Comparison of ENCODE assay signal across 23 cellular contexts in genomic region chr5:178111925-178112324, GRCh38. TPM values are rescaled to one million over a fixed set of nuclear protein-coding genes. Genes with fewer than 3 reads are reported as not detected.
DNase-seq lines count a peak whose midpoint lies in the region; ATAC-seq, FAIRE-seq and TF ChIP-seq lines count a peak whose summit lies in the region.
"Had no signal": no experiment of that assay in that cellular context is flagged by ENCODE, and none has a peak within 500 bp of the region (broad histone marks: within the 10 kb centered on the region; RNA-seq: fewer than 3 reads in every experiment).

No MANE protein-coding gene starts in this region.

- no peak overlapping the region for H3K14ac ChIP-seq in H1 (ENCODE audit: insufficient read length)

- CTCF ChIA-PET in H1 (lab: Charles Lee; ENCODE audit: partially characterized antibody) = interaction anchor here (1.3 kb wide), 1 partner anchor 11 kb away, joined by 4 read pairs; no protein-coding TSS in a partner anchor

- H2BK20ac ChIP-seq in H1 (ENCODE audit: low read length) = 0 out of 2 replicates have a peak overlapping the region, but pooled peaks have one; percentile 16

- peaks cover 20% of the 10 kb centered on the region for H3K23me2 ChIP-seq in H1 (ENCODE audit: low read depth, low read length)

- peaks cover 9% of the 10 kb centered on the region for H3K79me1 ChIP-seq in H1 (ENCODE audit: low read depth, low read length)

- POLR2A ChIA-PET in H1 (lab: Charles Lee; ENCODE audit: partially characterized antibody) = interaction anchor here (1.9 to 27.9 kb wide), 2 partner anchors 22 to 34 kb away, joined by 6 to 1250 read pairs; partner anchors contain the start of genes NHP2 and RMND5B

- no peak overlapping the region for H3K18ac ChIP-seq in H1 (ENCODE audit: extremely low read depth, low read length)

- peaks cover 8 to 38% of the 10 kb centered on the region in 2 experiments; a peak in 3 of 4 replicates for H3K79me2 ChIP-seq in H1 (ENCODE audit: control insufficient read depth in 1 of 2, insufficient read depth in 2 of 2, low read length in 2 of 2)

- TF ChIP-seq EP300 in H1 (IDR thresholded peaks at IDR 0.05; ENCODE audit: borderline replicate concordance in 1 of 2, low read depth in 2 of 2, low read length in 2 of 2) = no peak

- H2BK15ac ChIP-seq in H1 (ENCODE audit: low read length) = no peak overlapping the region

- no peak overlapping the region for H3K23ac ChIP-seq in H1 (ENCODE audit: insufficient read length)

- no peak for ATAC-seq in gastrocnemius medialis
- ATAC-seq: heart left ventricle; naive thymus-derived CD4-positive, alpha-beta T cell had no signal

- 91% methylated on average over 2 of the region's 3 CpGs; no CpG with 5 or more reads in 1 of the 2 experiments for WGBS in H1 (ENCODE audit: extremely low coverage in 1 of 2, insufficient coverage in 1 of 2, insufficient read length in 1 of 2, insufficient replicate concordance in 2 of 2, low coverage in 1 of 2, low lambda C conversion rate in 2 of 2, missing lambda C conversion rate in 1 of 2), 2 experiments

- no peak overlapping the region for H2BK120ac ChIP-seq in H1 (replicated peaks; ENCODE audit: low read depth, low read length)

- peaks cover under 1 to 32% (median 20%) of the 10 kb centered on the region in 4 experiments for H3K4me1 ChIP-seq in H1 (replicated peaks in 1 of 4; ENCODE audit: control insufficient read depth in 3 of 4, insufficient read depth in 4 of 4, low read length in 3 of 4)
- peaks cover 0 to 7% of the 10 kb centered on the region in 2 donors for H3K4me1 ChIP-seq in gastrocnemius medialis
- H3K4me1 ChIP-seq: BE2C had no signal

- H3K27ac ChIP-seq in H1 (ENCODE audit: low read depth, low read length) = no peak overlapping the region
- H3K27ac ChIP-seq in gastrocnemius medialis = no peak overlapping the region
- H3K27ac ChIP-seq: heart left ventricle, vagina had no signal

- no peak overlapping the region for H4K91ac ChIP-seq in H1 (replicated peaks; ENCODE audit: insufficient read length, low read length)

- H3K9ac ChIP-seq in H1 (replicated peaks in 1 of 4; ENCODE audit: extremely low read depth in 1 of 4, low read depth in 3 of 4, low read length in 3 of 4) = no peak overlapping the region

- H3K4me2 ChIP-seq in H1 (ENCODE audit: insufficient read depth in 1 of 2, low read depth in 2 of 2, low read length in 2 of 2) = no peak overlapping the region

- H2AK5ac ChIP-seq in H1 (ENCODE audit: low read depth, low read length) = no peak overlapping the region

- H3K27me3 ChIP-seq in H1 (replicated peaks in 1 of 4; ENCODE audit: control insufficient read depth in 3 of 4, extremely low read depth in 1 of 4, insufficient read depth in 3 of 4, low read length in 3 of 4) (no peaks in the 10 kb centered on the region), gastrocnemius medialis (peaks cover 32 to 51% (median 37%) of the 10 kb centered on the region in 3 donors)
- H3K27me3 ChIP-seq: vagina had no signal

- no peaks in the 10 kb centered on the region for H3K9me3 ChIP-seq in H1 (ENCODE audit: insufficient read depth in 2 of 2, low read depth in 1 of 2, low read length in 1 of 2)
- H3K9me3 ChIP-seq in gastrocnemius medialis = no peaks in the 10 kb centered on the region
- H3K9me3 ChIP-seq: vagina had no signal

- H3K56ac ChIP-seq in H1 (replicated peaks; ENCODE audit: insufficient read length, low read depth, low read length) = no peak overlapping the region

- FAIRE-seq in H1 (lab: Jason Lieb, UNC) = no peak
- FAIRE-seq: islet of Langerhans had no signal

- H4K8ac ChIP-seq in H1 (ENCODE audit: extremely low read depth, insufficient read depth, low read length) = no peak overlapping the region

- DNase-seq in AG09309 (ENCODE audit: low read depth) (peak; percentile 41), LHCN-M2 (ENCODE audit: low read depth) (peak; percentile 7), H1 (ENCODE audit: low read depth in 1 of 2, low spot score in 2 of 2) (no peak), foreskin fibroblast (peak; percentile 55 to 74), 8988T (no peak), gastrocnemius medialis (no peak), inferior parietal cortex (ENCODE audit: extremely low spot score) (no peak), GM19240 (ENCODE audit: insufficient read length, low spot score) (no peak)
- DNase-seq: activated CD4-positive, alpha-beta T cell treated with anti-CD3 and anti-CD28 coated beads for 48 hours; activated CD8-positive, alpha-beta memory T cell treated with anti-CD3 and anti-CD28 coated beads, Interleukin-2, amount 50 U/mL, for 4 hours; activated effector memory CD4-positive, alpha-beta T cell treated with anti-CD3 and anti-CD28 coated beads, Interleukin-2, amount 50 U/mL, for 16 hours; aorta; BE2C; endodermal cell; GDM1; heart left ventricle; naive thymus-derived CD4-positive, alpha-beta T cell; NCI-H345; NK-92 treated with Interleukin-12 subunit alpha and Interleukin-12 subunit beta, amount 100 ng/mL, for 24 hours; stimulated activated CD4-positive, alpha-beta T cell treated with anti-CD3 and anti-CD28 coated beads, Interleukin-4, amount 100 ng/mL, for 24 hours had no signal

- in situ Hi-C loops in gastrocnemius medialis (cut with MboI; ENCODE audit: low sequenced_read_pairs in 4 of 4) = no loop called here

- H3K4me3 ChIP-seq in AG09309 (ENCODE audit: control insufficient read depth, low read depth, low read length) (no peak overlapping the region), H1 (ENCODE audit: extremely low read depth in 1 of 4, insufficient read depth in 2 of 4, low read depth in 3 of 4, low read length in 4 of 4) (no peak overlapping the region), foreskin fibroblast (ENCODE audit: low read depth in 1 of 2, low read length in 2 of 2) (no peak overlapping the region), gastrocnemius medialis (no peak overlapping the region)
- H3K4me3 ChIP-seq: heart left ventricle, skin epidermis, vagina had no signal

- no peak overlapping the region for H2AFZ ChIP-seq in H1 (ENCODE audit: low read length)

- TF ChIP-seq CTCF in AG09309 (IDR thresholded peaks at IDR 0.05; ENCODE audit: control insufficient read depth, insufficient read depth, low read depth, low read length, missing control alignments) (no peak), H1 (IDR thresholded peaks at IDR 0.05; ENCODE audit: control extremely low read depth in 1 of 3, insufficient read depth in 1 of 3, low read depth in 1 of 3, low read length in 3 of 3) (no peak), foreskin fibroblast (IDR thresholded peaks at IDR 0.05; ENCODE audit: low read depth, low read length) (no peak), gastrocnemius medialis (IDR thresholded peaks at IDR 0.05 in 4 of 5, conservative IDR thresholded peaks at IDR 0.05 in 1 of 5) (no peak)

- no peak overlapping the region for H2BK12ac ChIP-seq in H1 (ENCODE audit: low read depth, low read length)

- TF ChIP-seq POLR2A in H1 (IDR thresholded peaks at IDR 0.05; ENCODE audit: control extremely low read depth in 1 of 2, low read depth in 2 of 2, low read length in 2 of 2) (no peak), gastrocnemius medialis (IDR thresholded peaks at IDR 0.05) (no peak)

- intact Hi-C loops in gastrocnemius medialis (cut with DNase I; ENCODE audit: low total_unique reads) = no loop called here

- H2BK5ac ChIP-seq in H1 (ENCODE audit: low read depth, low read length) = no peak overlapping the region

- TF ChIP-seq RAD21 in H1 (IDR thresholded peaks at IDR 0.05 in 1 of 2, conservative IDR thresholded peaks at IDR 0.05 in 1 of 2; ENCODE audit: low read depth in 2 of 2, low read length in 2 of 2) = no peak

- H4K20me1 ChIP-seq in H1 (replicated peaks in 1 of 2; ENCODE audit: control insufficient read depth in 1 of 2, insufficient read depth in 2 of 2, low read length in 2 of 2) = peaks cover 0 to 7% of the 10 kb centered on the region in 2 experiments

- H3K36me3 ChIP-seq in H1 (ENCODE audit: control insufficient read depth in 2 of 4, insufficient read depth in 4 of 4, low read length in 3 of 4) (no peaks in the 10 kb centered on the region), gastrocnemius medialis (no peaks in the 10 kb centered on the region)
- H3K36me3 ChIP-seq: BE2C, heart left ventricle, vagina had no signal

- H3K4ac ChIP-seq in H1 (replicated peaks; ENCODE audit: insufficient read length, low read depth, low read length) = no peak overlapping the region

- H4K5ac ChIP-seq in H1 (ENCODE audit: insufficient read length, low read depth, low read length) = no peak overlapping the region

RNA-seq across cellular contexts. Expression of gene N4BP3, which starts 1.4 kb away (rescaled TPM):
- total RNA-seq in LHCN-M2 (2014; rRNA removed) = 0.06 and 0.13 TPM in 2 replicates
- 0.05 TPM for polyA plus RNA-seq in LHCN-M2 (2012)
- total RNA-seq in H1 (2021; fragmentation: NEBNext Ultra II Directional; extraction: Animal tissue kit (Norgen Biotek cat#: 25700)) = 36.0 and 39.2 TPM in 2 replicates
- 13.1 and 23.4 TPM in 2 replicates for polyA plus RNA-seq in H1 (2011; rRNA removed)
- 19.4 TPM for polyA plus RNA-seq in H1 (2011; cell fraction: cytosol; rRNA removed)
- polyA plus RNA-seq in H1 (2011; cell fraction: nucleus; rRNA removed) = 41.9 TPM
- polyA plus RNA-seq in H1 (2012, experiment 1 of 2) = 16.8 to 24.3 TPM (median 21.3 TPM) in 4 replicates
- polyA plus RNA-seq in H1 (2012, experiment 2 of 2) = 18.5 TPM
- 16.7 TPM for polyA plus RNA-seq in H1 (2013, experiment 1 of 2)
- 15.9 TPM for polyA plus RNA-seq in H1 (2013, experiment 2 of 2)
- polyA minus RNA-seq in H1 (2011; rRNA and poly(A)+ RNA removed) = 13.0 and 17.4 TPM in 2 replicates
- polyA minus RNA-seq in H1 (2011; cell fraction: cytosol; rRNA and poly(A)+ RNA removed) = 22.0 TPM
- 32.8 TPM for polyA minus RNA-seq in H1 (2011; cell fraction: nucleus; rRNA and poly(A)+ RNA removed)
- 1 to 10 TPM; 1.6 to 3.2 (median 2.1) TPM for total RNA-seq in gastrocnemius medialis

RNA-seq across cellular contexts. Expression of gene RMND5B, which starts 18.9 kb away (rescaled TPM):
- 12.0 and 14.4 TPM in 2 replicates for total RNA-seq in LHCN-M2 (2014; rRNA removed)
- polyA plus RNA-seq in LHCN-M2 (2012) = 14.4 TPM
- 74.6 and 75.9 TPM in 2 replicates for total RNA-seq in H1 (2021; fragmentation: NEBNext Ultra II Directional; extraction: Animal tissue kit (Norgen Biotek cat#: 25700))
- 90.2 and 106 TPM in 2 replicates for polyA plus RNA-seq in H1 (2011; rRNA removed)
- 105 TPM for polyA plus RNA-seq in H1 (2011; cell fraction: cytosol; rRNA removed)
- polyA plus RNA-seq in H1 (2011; cell fraction: nucleus; rRNA removed) = 153 TPM
- polyA plus RNA-seq in H1 (2012, experiment 1 of 2) = 65.3 to 93.7 TPM (median 87.0 TPM) in 4 replicates
- polyA plus RNA-seq in H1 (2012, experiment 2 of 2) = 74.6 TPM
- 53.0 TPM for polyA plus RNA-seq in H1 (2013, experiment 1 of 2)
- 51.3 TPM for polyA plus RNA-seq in H1 (2013, experiment 2 of 2)
- polyA minus RNA-seq in H1 (2011; rRNA and poly(A)+ RNA removed) = 107 and 109 TPM in 2 replicates
- 52.0 TPM for polyA minus RNA-seq in H1 (2011; cell fraction: cytosol; rRNA and poly(A)+ RNA removed)
- polyA minus RNA-seq in H1 (2011; cell fraction: nucleus; rRNA and poly(A)+ RNA removed) = 71.2 TPM
- 10 to 100 TPM; 24.0 to 55.9 (median 44.2) TPM for total RNA-seq in gastrocnemius medialis

RNA-seq across cellular contexts. Expression of gene NHP2, which starts 41.8 kb away (rescaled TPM):
- 404 and 428 TPM in 2 replicates for total RNA-seq in LHCN-M2 (2014; rRNA removed)
- 207 TPM for polyA plus RNA-seq in LHCN-M2 (2012)
- 263 and 281 TPM in 2 replicates for total RNA-seq in H1 (2021; fragmentation: NEBNext Ultra II Directional; extraction: Animal tissue kit (Norgen Biotek cat#: 25700))
- 241 and 344 TPM in 2 replicates for polyA plus RNA-seq in H1 (2011; rRNA removed)
- polyA plus RNA-seq in H1 (2011; cell fraction: cytosol; rRNA removed) = 302 TPM
- polyA plus RNA-seq in H1 (2011; cell fraction: nucleus; rRNA removed) = 166 TPM
- 273 to 334 TPM (median 320 TPM) in 4 replicates for polyA plus RNA-seq in H1 (2012, experiment 1 of 2)
- polyA plus RNA-seq in H1 (2012, experiment 2 of 2) = 440 TPM
- polyA plus RNA-seq in H1 (2013, experiment 1 of 2) = 244 TPM
- polyA plus RNA-seq in H1 (2013, experiment 2 of 2) = 251 TPM
- polyA minus RNA-seq in H1 (2011; rRNA and poly(A)+ RNA removed) = 58.6 and 61.0 TPM in 2 replicates
- 117 TPM for polyA minus RNA-seq in H1 (2011; cell fraction: cytosol; rRNA and poly(A)+ RNA removed)
- 80.9 TPM for polyA minus RNA-seq in H1 (2011; cell fraction: nucleus; rRNA and poly(A)+ RNA removed)
- total RNA-seq in gastrocnemius medialis = 100 to 1,000 TPM; 157 to 261 (median 241) TPM

Comparison
In these comparisons a context has a peak if more than half of its experiments do, and no peak if none do; other contexts are left out.
1. DNase-seq: peak in AG09309 (single experiment), LHCN-M2 (single experiment) and foreskin fibroblast (2 of 2); none in H1 (0 of 2), 8988T (single experiment), gastrocnemius medialis (0 of 2), inferior parietal cortex (single experiment) and GM19240 (single experiment).